In the genomic region with DNA sequence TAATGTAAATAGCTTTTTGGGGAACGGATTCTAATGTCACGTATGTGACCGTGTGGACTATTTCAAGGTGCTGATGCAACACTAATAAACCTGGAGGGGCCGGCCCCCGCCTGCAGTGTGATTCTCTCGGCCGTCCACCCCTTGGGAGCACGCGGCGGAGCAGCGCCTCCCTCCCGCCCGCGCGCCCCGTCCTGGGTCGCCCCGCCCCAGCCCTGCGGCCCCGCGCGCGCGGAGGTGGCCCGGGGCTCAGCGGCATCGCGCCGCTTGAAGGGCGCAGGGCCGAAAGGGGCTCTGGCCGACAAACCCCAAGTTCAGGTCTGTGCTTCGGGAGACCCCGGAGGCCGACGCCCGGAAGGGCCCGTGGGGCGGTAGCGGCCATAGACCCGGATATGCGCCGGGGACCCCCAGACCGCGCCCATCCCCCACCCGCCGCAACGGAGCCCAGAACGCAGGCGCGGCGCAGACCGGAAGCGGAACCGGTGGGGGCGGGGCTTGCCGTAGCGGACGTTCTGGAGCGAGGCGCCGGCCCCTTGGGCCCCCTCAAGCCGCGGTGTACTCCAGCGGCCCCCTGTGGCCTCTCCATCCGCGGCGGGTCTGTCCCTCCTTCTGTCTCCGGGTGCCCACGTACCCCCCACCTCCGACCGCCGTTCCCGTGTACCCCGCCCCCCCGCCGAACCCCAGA, we compare ENCODE assay signal across 1 cellular context.
TF ChIP-seq lines count a peak whose summit lies in the region.

A gene with protein sequence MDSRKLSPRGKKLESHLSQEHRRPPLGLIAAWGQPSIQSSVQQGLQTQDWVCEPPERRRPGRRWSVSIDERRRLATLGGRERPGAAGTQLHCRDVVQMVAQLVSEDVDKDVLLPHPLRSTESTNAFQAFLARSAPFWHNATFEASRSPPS (plus strand): TSS at position 495 of the 682 bp plus-strand sequence. CDS start 803 bp downstream, outside the sequence.

TF ChIP-seq in WTC11, 78 proteins besides CTCF, POLR2A, EP300 and RAD21 (continued from another document and continues in another):
- TF ChIP-seq, protein P1, sequence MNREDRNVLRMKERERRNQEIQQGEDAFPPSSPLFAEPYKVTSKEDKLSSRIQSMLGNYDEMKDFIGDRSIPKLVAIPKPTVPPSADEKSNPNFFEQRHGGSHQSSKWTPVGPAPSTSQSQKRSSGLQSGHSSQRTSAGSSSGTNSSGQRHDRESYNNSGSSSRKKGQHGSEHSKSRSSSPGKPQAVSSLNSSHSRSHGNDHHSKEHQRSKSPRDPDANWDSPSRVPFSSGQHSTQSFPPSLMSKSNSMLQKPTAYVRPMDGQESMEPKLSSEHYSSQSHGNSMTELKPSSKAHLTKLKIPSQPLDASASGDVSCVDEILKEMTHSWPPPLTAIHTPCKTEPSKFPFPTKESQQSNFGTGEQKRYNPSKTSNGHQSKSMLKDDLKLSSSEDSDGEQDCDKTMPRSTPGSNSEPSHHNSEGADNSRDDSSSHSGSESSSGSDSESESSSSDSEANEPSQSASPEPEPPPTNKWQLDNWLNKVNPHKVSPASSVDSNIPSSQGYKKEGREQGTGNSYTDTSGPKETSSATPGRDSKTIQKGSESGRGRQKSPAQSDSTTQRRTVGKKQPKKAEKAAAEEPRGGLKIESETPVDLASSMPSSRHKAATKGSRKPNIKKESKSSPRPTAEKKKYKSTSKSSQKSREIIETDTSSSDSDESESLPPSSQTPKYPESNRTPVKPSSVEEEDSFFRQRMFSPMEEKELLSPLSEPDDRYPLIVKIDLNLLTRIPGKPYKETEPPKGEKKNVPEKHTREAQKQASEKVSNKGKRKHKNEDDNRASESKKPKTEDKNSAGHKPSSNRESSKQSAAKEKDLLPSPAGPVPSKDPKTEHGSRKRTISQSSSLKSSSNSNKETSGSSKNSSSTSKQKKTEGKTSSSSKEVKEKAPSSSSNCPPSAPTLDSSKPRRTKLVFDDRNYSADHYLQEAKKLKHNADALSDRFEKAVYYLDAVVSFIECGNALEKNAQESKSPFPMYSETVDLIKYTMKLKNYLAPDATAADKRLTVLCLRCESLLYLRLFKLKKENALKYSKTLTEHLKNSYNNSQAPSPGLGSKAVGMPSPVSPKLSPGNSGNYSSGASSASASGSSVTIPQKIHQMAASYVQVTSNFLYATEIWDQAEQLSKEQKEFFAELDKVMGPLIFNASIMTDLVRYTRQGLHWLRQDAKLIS (CRISPR knock-in tag; IDR thresholded peaks at IDR 0.05; ENCODE audit: borderline replicate concordance) = no peak
- TF ChIP-seq, protein P2, sequence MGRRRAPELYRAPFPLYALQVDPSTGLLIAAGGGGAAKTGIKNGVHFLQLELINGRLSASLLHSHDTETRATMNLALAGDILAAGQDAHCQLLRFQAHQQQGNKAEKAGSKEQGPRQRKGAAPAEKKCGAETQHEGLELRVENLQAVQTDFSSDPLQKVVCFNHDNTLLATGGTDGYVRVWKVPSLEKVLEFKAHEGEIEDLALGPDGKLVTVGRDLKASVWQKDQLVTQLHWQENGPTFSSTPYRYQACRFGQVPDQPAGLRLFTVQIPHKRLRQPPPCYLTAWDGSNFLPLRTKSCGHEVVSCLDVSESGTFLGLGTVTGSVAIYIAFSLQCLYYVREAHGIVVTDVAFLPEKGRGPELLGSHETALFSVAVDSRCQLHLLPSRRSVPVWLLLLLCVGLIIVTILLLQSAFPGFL (CRISPR knock-in tag; IDR thresholded peaks at IDR 0.05; ENCODE audit: borderline replicate concordance) = no peak
- TF ChIP-seq GABPB1 (CRISPR knock-in tag; IDR thresholded peaks at IDR 0.05) (peak; percentile 51; the same call in 1 of the 2 replicates), OVOL2 (CRISPR knock-in tag; IDR thresholded peaks at IDR 0.05; ENCODE audit: borderline replicate concordance) (no peak), TEAD4 (CRISPR knock-in tag; IDR thresholded peaks at IDR 0.05) (peak; percentile 77; the same call in 1 of the 2 replicates), JAZF1 (CRISPR knock-in tag; IDR thresholded peaks at IDR 0.05) (no peak), CREB1 (CRISPR knock-in tag; IDR thresholded peaks at IDR 0.05) (no peak), ZNF138 (CRISPR knock-in tag; conservative IDR thresholded peaks at IDR 0.05) (0 out of 2 replicates have a peak, but pooled peaks have one; percentile 32), ZNF317 (CRISPR knock-in tag; IDR thresholded peaks at IDR 0.05; ENCODE audit: borderline replicate concordance, low read depth) (peak; percentile 51; the same call in 1 of the 2 replicates), ATF1 (CRISPR knock-in tag; IDR thresholded peaks at IDR 0.05) (0 out of 2 replicates have a peak, but pooled peaks have one; percentile 15), TEAD1 (CRISPR knock-in tag; IDR thresholded peaks at IDR 0.05) (peak; percentile 64; the same call in 1 of the 2 replicates), RELA (CRISPR knock-in tag; IDR thresholded peaks at IDR 0.05; ENCODE audit: borderline replicate concordance) (peak; percentile 40; the same call in 1 of the 2 replicates), PRRX2 (CRISPR knock-in tag; IDR thresholded peaks at IDR 0.05) (no peak), ZNF396 (CRISPR knock-in tag; IDR thresholded peaks at IDR 0.05; ENCODE audit: borderline replicate concordance) (no peak), CBFB (CRISPR knock-in tag; IDR thresholded peaks at IDR 0.05; ENCODE audit: low read depth) (no peak), ESRRA (CRISPR knock-in tag; IDR thresholded peaks at IDR 0.05; ENCODE audit: borderline replicate concordance) (no peak; the same call in 1 of the 2 replicates), NFATC4 (CRISPR knock-in tag; IDR thresholded peaks at IDR 0.05) (no peak), ZBTB21 (CRISPR knock-in tag; IDR thresholded peaks at IDR 0.05; ENCODE audit: borderline replicate concordance) (no peak; the same call in 1 of the 2 replicates), EMX1 (CRISPR knock-in tag; IDR thresholded peaks at IDR 0.05) (no peak), ZNF423 (CRISPR knock-in tag; IDR thresholded peaks at IDR 0.05) (no peak; the same call in 1 of the 2 replicates), TCF7 (CRISPR knock-in tag; IDR thresholded peaks at IDR 0.05; ENCODE audit: low read depth) (peak; percentile 67), TP53 (CRISPR knock-in tag; IDR thresholded peaks at IDR 0.05) (peak; percentile 77), RORB (CRISPR knock-in tag; IDR thresholded peaks at IDR 0.05) (no peak), ZNF263 (CRISPR knock-in tag; IDR thresholded peaks at IDR 0.05; ENCODE audit: low read depth) (no peak), NFYB (CRISPR knock-in tag; conservative IDR thresholded peaks at IDR 0.05; ENCODE audit: low read depth) (0 out of 2 replicates have a peak, but pooled peaks have one; percentile 23), ZNF219 (CRISPR knock-in tag; IDR thresholded peaks at IDR 0.05; ENCODE audit: borderline replicate concordance) (peak; percentile 73; the same call in 1 of the 2 replicates), SOX15 (CRISPR knock-in tag; IDR thresholded peaks at IDR 0.05) (no peak), ZNF416 (CRISPR knock-in tag; IDR thresholded peaks at IDR 0.05) (no peak), FOXP1 (CRISPR knock-in tag; IDR thresholded peaks at IDR 0.05; ENCODE audit: borderline replicate concordance) (peak; percentile 93)
- TF ChIP-seq, protein P3, sequence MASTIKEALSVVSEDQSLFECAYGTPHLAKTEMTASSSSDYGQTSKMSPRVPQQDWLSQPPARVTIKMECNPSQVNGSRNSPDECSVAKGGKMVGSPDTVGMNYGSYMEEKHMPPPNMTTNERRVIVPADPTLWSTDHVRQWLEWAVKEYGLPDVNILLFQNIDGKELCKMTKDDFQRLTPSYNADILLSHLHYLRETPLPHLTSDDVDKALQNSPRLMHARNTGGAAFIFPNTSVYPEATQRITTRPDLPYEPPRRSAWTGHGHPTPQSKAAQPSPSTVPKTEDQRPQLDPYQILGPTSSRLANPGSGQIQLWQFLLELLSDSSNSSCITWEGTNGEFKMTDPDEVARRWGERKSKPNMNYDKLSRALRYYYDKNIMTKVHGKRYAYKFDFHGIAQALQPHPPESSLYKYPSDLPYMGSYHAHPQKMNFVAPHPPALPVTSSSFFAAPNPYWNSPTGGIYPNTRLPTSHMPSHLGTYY (CRISPR knock-in tag; IDR thresholded peaks at IDR 0.05) = no peak
- TF ChIP-seq, protein P4, sequence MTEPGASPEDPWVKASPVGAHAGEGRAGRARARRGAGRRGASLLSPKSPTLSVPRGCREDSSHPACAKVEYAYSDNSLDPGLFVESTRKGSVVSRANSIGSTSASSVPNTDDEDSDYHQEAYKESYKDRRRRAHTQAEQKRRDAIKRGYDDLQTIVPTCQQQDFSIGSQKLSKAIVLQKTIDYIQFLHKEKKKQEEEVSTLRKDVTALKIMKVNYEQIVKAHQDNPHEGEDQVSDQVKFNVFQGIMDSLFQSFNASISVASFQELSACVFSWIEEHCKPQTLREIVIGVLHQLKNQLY (CRISPR knock-in tag; IDR thresholded peaks at IDR 0.05) = no peak; the same call in 1 of the 2 replicates
- TF ChIP-seq, protein P5, sequence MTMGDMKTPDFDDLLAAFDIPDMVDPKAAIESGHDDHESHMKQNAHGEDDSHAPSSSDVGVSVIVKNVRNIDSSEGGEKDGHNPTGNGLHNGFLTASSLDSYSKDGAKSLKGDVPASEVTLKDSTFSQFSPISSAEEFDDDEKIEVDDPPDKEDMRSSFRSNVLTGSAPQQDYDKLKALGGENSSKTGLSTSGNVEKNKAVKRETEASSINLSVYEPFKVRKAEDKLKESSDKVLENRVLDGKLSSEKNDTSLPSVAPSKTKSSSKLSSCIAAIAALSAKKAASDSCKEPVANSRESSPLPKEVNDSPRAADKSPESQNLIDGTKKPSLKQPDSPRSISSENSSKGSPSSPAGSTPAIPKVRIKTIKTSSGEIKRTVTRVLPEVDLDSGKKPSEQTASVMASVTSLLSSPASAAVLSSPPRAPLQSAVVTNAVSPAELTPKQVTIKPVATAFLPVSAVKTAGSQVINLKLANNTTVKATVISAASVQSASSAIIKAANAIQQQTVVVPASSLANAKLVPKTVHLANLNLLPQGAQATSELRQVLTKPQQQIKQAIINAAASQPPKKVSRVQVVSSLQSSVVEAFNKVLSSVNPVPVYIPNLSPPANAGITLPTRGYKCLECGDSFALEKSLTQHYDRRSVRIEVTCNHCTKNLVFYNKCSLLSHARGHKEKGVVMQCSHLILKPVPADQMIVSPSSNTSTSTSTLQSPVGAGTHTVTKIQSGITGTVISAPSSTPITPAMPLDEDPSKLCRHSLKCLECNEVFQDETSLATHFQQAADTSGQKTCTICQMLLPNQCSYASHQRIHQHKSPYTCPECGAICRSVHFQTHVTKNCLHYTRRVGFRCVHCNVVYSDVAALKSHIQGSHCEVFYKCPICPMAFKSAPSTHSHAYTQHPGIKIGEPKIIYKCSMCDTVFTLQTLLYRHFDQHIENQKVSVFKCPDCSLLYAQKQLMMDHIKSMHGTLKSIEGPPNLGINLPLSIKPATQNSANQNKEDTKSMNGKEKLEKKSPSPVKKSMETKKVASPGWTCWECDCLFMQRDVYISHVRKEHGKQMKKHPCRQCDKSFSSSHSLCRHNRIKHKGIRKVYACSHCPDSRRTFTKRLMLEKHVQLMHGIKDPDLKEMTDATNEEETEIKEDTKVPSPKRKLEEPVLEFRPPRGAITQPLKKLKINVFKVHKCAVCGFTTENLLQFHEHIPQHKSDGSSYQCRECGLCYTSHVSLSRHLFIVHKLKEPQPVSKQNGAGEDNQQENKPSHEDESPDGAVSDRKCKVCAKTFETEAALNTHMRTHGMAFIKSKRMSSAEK (CRISPR knock-in tag; IDR thresholded peaks at IDR 0.05; ENCODE audit: borderline replicate concordance) = no peak
- TF ChIP-seq, protein P6, sequence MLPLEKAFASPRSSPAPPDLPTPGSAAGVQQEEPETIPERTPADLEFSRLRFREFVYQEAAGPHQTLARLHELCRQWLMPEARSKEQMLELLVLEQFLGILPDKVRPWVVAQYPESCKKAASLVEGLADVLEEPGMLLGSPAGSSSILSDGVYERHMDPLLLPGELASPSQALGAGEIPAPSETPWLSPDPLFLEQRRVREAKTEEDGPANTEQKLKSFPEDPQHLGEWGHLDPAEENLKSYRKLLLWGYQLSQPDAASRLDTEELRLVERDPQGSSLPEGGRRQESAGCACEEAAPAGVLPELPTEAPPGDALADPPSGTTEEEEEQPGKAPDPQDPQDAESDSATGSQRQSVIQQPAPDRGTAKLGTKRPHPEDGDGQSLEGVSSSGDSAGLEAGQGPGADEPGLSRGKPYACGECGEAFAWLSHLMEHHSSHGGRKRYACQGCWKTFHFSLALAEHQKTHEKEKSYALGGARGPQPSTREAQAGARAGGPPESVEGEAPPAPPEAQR (CRISPR knock-in tag; IDR thresholded peaks at IDR 0.05) = no peak
- TF ChIP-seq, protein P7, sequence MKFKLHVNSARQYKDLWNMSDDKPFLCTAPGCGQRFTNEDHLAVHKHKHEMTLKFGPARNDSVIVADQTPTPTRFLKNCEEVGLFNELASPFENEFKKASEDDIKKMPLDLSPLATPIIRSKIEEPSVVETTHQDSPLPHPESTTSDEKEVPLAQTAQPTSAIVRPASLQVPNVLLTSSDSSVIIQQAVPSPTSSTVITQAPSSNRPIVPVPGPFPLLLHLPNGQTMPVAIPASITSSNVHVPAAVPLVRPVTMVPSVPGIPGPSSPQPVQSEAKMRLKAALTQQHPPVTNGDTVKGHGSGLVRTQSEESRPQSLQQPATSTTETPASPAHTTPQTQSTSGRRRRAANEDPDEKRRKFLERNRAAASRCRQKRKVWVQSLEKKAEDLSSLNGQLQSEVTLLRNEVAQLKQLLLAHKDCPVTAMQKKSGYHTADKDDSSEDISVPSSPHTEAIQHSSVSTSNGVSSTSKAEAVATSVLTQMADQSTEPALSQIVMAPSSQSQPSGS (CRISPR knock-in tag; IDR thresholded peaks at IDR 0.05; ENCODE audit: borderline replicate concordance, low read depth) = no peak
- TF ChIP-seq, protein P8, sequence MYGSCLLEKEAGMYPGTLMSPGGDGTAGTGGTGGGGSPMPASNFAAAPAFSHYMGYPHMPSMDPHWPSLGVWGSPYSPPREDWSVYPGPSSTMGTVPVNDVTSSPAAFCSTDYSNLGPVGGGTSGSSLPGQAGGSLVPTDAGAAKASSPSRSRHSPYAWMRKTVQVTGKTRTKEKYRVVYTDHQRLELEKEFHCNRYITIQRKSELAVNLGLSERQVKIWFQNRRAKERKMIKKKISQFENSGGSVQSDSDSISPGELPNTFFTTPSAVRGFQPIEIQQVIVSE (CRISPR knock-in tag; IDR thresholded peaks at IDR 0.05; ENCODE audit: borderline replicate concordance) = no peak
- TF ChIP-seq, protein P9, sequence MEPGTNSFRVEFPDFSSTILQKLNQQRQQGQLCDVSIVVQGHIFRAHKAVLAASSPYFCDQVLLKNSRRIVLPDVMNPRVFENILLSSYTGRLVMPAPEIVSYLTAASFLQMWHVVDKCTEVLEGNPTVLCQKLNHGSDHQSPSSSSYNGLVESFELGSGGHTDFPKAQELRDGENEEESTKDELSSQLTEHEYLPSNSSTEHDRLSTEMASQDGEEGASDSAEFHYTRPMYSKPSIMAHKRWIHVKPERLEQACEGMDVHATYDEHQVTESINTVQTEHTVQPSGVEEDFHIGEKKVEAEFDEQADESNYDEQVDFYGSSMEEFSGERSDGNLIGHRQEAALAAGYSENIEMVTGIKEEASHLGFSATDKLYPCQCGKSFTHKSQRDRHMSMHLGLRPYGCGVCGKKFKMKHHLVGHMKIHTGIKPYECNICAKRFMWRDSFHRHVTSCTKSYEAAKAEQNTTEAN (CRISPR knock-in tag; IDR thresholded peaks at IDR 0.05) = peak; percentile 66
- TF ChIP-seq, protein P10, sequence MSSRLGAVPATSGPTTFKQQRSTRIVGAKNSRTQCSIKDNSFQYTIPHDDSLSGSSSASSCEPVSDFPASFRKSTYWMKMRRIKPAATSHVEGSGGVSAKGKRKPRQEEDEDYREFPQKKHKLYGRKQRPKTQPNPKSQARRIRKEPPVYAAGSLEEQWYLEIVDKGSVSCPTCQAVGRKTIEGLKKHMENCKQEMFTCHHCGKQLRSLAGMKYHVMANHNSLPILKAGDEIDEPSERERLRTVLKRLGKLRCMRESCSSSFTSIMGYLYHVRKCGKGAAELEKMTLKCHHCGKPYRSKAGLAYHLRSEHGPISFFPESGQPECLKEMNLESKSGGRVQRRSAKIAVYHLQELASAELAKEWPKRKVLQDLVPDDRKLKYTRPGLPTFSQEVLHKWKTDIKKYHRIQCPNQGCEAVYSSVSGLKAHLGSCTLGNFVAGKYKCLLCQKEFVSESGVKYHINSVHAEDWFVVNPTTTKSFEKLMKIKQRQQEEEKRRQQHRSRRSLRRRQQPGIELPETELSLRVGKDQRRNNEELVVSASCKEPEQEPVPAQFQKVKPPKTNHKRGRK (CRISPR knock-in tag; IDR thresholded peaks at IDR 0.05; ENCODE audit: borderline replicate concordance) = no peak
